In the genomic region with DNA sequence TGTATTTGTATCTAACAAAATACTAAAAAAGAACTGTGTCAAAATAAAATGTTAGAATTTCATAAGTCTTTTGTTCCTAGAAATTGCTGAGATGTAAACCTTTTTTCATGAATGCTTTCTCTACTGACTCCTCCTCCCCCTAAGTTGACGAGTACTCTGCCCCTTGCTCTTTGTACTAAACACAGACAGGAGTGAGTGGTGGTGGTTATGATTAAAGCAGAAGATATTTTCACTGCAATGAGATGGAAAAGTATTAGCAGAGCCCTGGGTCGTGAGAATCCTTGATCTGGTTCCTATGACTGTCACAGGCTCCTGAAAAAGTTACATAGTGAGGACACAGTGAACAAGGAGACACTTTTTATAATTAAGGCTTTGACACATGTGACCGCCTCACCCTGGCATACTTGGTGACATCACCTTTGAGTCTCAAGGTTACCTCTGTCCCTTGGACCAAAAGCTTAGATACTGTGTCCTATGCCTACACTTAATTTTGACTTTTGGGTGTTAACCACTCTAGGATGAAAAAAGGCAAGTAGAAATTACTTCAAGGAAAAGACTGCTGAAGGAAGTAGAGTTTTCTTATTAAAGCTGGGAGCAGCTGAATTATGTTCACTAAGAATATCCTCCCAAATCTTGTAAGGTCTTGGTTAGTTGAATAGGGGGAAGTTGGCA, we compare ENCODE assay signal across 23 cellular contexts.
"Had no signal": no experiment of that assay in that cellular context is flagged by ENCODE, and none has a peak within 500 bp of the region (broad histone marks: within the 10 kb centered on the region; RNA-seq: fewer than 3 reads in every experiment).

No MANE protein-coding gene starts in this region.

- H2AFZ ChIP-seq: PC-9 had no signal

- ATAC-seq: activated CD4-positive, alpha-beta T cell treated with anti-CD3 and anti-CD28 coated beads for 36 hours; activated T-helper 17 cell treated with anti-CD3 and anti-CD28 coated beads, Interleukin-2, amount 50 U/mL, for 72 hours; T-cell had no signal

- H3K4me2 ChIP-seq: KMS-11, PC-9 had no signal

- H3K4me1 ChIP-seq: breast epithelium had no signal

- H3K27me3 ChIP-seq: breast epithelium had no signal

- H3K9ac ChIP-seq: KMS-11 had no signal

- H3K9me3 ChIP-seq: breast epithelium had no signal

- H3K36me3 ChIP-seq: breast epithelium, WERI-Rb-1 had no signal

- H3K27ac ChIP-seq: breast epithelium, KMS-11, PC-9, WERI-Rb-1 had no signal

- DNase-seq: activated CD4-positive, alpha-beta memory T cell treated with anti-CD3 and anti-CD28 coated beads, Interleukin-2, amount 10 ng/mL, durations not matched to agents 7 days and 5 days; activated CD4-positive, alpha-beta T cell treated with anti-CD3 and anti-CD28 coated beads for 36 hours; activated CD4-positive, alpha-beta T cell treated with anti-CD3 and anti-CD28 coated beads, Interleukin-2, amount 50 U/mL, for 1 hour; activated gamma-delta T cell; activated naive CD4-positive, alpha-beta T cell treated with anti-CD3 and anti-CD28 coated beads for 36 hours; activated T-cell treated with anti-CD3 and anti-CD28 coated beads for 4 hours; activated T-cell treated with anti-CD3 and anti-CD28 coated beads, Interleukin-2, amount 50 U/mL, for 48 hours; caudate nucleus; MM.1S; NCI-H1105; NCI-H1436; NCI-H1694 treated with DMSO at 0.1 percent for 48 hours; NCI-H2029 treated with DMSO at 0.1 percent for 48 hours; NCI-H510A treated with DMSO at 0.1 percent for 48 hours; NCI-H69; PC-9; SHP77 treated with DMSO at 0.1 percent for 48 hours; T-cell; T-helper 2 cell; WERI-Rb-1 had no signal

- H3K4me3 ChIP-seq: breast epithelium, PC-9 had no signal
